1 cellular context compared by ENCODE assay signal in genomic region chr2:226835796-226836547, GRCh38.
TF ChIP-seq lines count a peak whose summit lies in the region.

Gene RHBDD1, plus strand, starts transcription at chr2:226836054. Its CDS starts 28,640 bp downstream, at chr2:226864694.

TF ChIP-seq in HepG2, 621 proteins besides CTCF, POLR2A, EP300 and RAD21 (continued from another document and continues in another):
- TF ChIP-seq, protein P1, sequence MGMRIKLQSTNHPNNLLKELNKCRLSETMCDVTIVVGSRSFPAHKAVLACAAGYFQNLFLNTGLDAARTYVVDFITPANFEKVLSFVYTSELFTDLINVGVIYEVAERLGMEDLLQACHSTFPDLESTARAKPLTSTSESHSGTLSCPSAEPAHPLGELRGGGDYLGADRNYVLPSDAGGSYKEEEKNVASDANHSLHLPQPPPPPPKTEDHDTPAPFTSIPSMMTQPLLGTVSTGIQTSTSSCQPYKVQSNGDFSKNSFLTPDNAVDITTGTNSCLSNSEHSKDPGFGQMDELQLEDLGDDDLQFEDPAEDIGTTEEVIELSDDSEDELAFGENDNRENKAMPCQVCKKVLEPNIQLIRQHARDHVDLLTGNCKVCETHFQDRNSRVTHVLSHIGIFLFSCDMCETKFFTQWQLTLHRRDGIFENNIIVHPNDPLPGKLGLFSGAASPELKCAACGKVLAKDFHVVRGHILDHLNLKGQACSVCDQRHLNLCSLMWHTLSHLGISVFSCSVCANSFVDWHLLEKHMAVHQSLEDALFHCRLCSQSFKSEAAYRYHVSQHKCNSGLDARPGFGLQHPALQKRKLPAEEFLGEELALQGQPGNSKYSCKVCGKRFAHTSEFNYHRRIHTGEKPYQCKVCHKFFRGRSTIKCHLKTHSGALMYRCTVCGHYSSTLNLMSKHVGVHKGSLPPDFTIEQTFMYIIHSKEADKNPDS (CRISPR knock-in tag; IDR thresholded peaks at IDR 0.05), result 0 out of 2 replicates have a peak, but pooled peaks have one; percentile 17
- TF ChIP-seq ETV5 (CRISPR knock-in tag; IDR thresholded peaks at IDR 0.05; ENCODE audit: borderline replicate concordance) (no peak; the same call in none of the 2 replicates), RNF2 (conservative IDR thresholded peaks at IDR 0.05; ENCODE audit: low read depth) (0 out of 2 replicates have a peak, but pooled peaks have one; percentile 23), GTF2F1 (IDR thresholded peaks at IDR 0.05; ENCODE audit: low read length) (no peak), ZNF550 (CRISPR knock-in tag; IDR thresholded peaks at IDR 0.05; ENCODE audit: borderline replicate concordance) (no peak), ZNF879 (CRISPR knock-in tag; IDR thresholded peaks at IDR 0.05) (peak; percentile 72; the same call in 1 of the 2 replicates), MIXL1 (CRISPR knock-in tag; IDR thresholded peaks at IDR 0.05) (no peak), IRF2 (CRISPR knock-in tag; IDR thresholded peaks at IDR 0.05) (no peak; the same call in 1 of the 2 replicates), HOXA7 (CRISPR knock-in tag; IDR thresholded peaks at IDR 0.05) (no peak), HBP1 (CRISPR knock-in tag; IDR thresholded peaks at IDR 0.05; ENCODE audit: low read depth) (no peak; the same call in 1 of the 2 replicates), KAT2B (IDR thresholded peaks at IDR 0.05; ENCODE audit: borderline replicate concordance, low read depth, low read length) (no peak), ZNF17 (CRISPR knock-in tag; IDR thresholded peaks at IDR 0.05) (no peak), PAWR (CRISPR knock-in tag; IDR thresholded peaks at IDR 0.05; ENCODE audit: borderline replicate concordance) (no peak), CBFB (CRISPR knock-in tag; IDR thresholded peaks at IDR 0.05) (peak; percentile 85), PHF20 (CRISPR knock-in tag; IDR thresholded peaks at IDR 0.05) (peak; percentile 52), AHDC1 (CRISPR knock-in tag; IDR thresholded peaks at IDR 0.05; ENCODE audit: borderline replicate concordance) (no peak), AGO1 (IDR thresholded peaks at IDR 0.05; ENCODE audit: low read depth, low read length, poor library complexity, severe bottlenecking) (no peak), ESRRA (CRISPR knock-in tag; IDR thresholded peaks at IDR 0.05; ENCODE audit: low read depth) (no peak), TAF15 (IDR thresholded peaks at IDR 0.05; ENCODE audit: low read depth, low read length, poor library complexity, severe bottlenecking) (no peak), FOXJ3 (CRISPR knock-in tag; IDR thresholded peaks at IDR 0.05; ENCODE audit: borderline replicate concordance) (peak; percentile 27; the same call in 1 of the 2 replicates), CCDC6 (CRISPR knock-in tag; IDR thresholded peaks at IDR 0.05) (no peak), HHEX (CRISPR knock-in tag; IDR thresholded peaks at IDR 0.05) (no peak), ZNF407 (CRISPR knock-in tag; IDR thresholded peaks at IDR 0.05; ENCODE audit: not compliant biosample characterization) (peak; percentile 94), PHB2 (IDR thresholded peaks at IDR 0.05; ENCODE audit: partially characterized antibody) (no peak), ZNF704 (CRISPR knock-in tag; IDR thresholded peaks at IDR 0.05; ENCODE audit: borderline replicate concordance) (no peak; the same call in 1 of the 2 replicates), ZNF629 (CRISPR knock-in tag; conservative IDR thresholded peaks at IDR 0.05) (no peak), ZNF282 (IDR thresholded peaks at IDR 0.05; ENCODE audit: partially characterized antibody) (no peak), ZNF382 (CRISPR knock-in tag; IDR thresholded peaks at IDR 0.05; ENCODE audit: borderline replicate concordance) (no peak), NCOA5 (CRISPR knock-in tag; IDR thresholded peaks at IDR 0.05) (no peak), ZNF614 (CRISPR knock-in tag; IDR thresholded peaks at IDR 0.05; ENCODE audit: borderline replicate concordance) (no peak), ZNF138 (CRISPR knock-in tag; IDR thresholded peaks at IDR 0.05; ENCODE audit: low read depth) (no peak), ZNF546 (CRISPR knock-in tag; conservative IDR thresholded peaks at IDR 0.05) (no peak), NFIC (IDR thresholded peaks at IDR 0.05; ENCODE audit: low read length) (no peak), THAP11 (CRISPR knock-in tag; IDR thresholded peaks at IDR 0.05) (peak; percentile 68)
- TF ChIP-seq, protein P2, sequence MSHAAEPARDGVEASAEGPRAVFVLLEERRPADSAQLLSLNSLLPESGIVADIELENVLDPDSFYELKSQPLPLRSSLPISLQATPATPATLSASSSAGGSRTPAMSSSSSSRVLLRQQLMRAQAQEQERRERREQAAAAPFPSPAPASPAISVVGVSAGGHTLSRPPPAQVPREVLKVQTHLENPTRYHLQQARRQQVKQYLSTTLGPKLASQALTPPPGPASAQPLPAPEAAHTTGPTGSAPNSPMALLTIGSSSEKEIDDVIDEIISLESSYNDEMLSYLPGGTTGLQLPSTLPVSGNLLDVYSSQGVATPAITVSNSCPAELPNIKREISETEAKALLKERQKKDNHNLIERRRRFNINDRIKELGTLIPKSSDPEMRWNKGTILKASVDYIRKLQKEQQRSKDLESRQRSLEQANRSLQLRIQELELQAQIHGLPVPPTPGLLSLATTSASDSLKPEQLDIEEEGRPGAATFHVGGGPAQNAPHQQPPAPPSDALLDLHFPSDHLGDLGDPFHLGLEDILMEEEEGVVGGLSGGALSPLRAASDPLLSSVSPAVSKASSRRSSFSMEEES (CRISPR knock-in tag; IDR thresholded peaks at IDR 0.05), result 0 out of 2 replicates have a peak, but pooled peaks have one; percentile 22
- TF ChIP-seq, protein P3, sequence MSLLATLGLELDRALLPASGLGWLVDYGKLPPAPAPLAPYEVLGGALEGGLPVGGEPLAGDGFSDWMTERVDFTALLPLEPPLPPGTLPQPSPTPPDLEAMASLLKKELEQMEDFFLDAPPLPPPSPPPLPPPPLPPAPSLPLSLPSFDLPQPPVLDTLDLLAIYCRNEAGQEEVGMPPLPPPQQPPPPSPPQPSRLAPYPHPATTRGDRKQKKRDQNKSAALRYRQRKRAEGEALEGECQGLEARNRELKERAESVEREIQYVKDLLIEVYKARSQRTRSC (CRISPR knock-in tag; IDR thresholded peaks at IDR 0.05; ENCODE audit: low read depth), result peak; percentile 82; the same call in 1 of the 2 replicates
- TF ChIP-seq, protein P4, sequence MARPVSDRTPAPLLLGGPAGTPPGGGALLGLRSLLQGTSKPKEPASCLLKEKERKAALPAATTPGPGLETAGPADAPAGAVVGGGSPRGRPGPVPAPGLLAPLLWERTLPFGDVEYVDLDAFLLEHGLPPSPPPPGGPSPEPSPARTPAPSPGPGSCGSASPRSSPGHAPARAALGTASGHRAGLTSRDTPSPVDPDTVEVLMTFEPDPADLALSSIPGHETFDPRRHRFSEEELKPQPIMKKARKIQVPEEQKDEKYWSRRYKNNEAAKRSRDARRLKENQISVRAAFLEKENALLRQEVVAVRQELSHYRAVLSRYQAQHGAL (CRISPR knock-in tag; IDR thresholded peaks at IDR 0.05; ENCODE audit: not compliant biosample characterization), result no peak
